20 cellular contexts compared by ENCODE assay signal in the genomic region with DNA sequence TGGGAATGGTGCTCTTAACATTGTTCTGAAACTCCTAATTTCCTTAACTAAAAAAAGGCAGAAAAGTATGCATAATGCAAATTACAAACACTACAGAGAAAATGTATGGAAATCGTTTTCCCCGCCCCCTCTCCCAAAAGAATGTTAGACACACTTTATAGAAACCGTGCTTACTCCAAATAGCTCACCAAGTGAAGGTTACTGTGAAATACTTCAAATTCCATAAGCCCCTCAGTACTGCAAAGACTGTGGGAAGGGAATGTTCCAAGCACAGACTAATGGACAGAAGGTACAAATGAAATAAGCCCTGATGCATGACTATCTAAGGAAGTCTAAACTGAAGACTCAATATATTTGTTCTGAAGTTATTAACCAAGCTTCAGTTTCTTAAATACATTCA. TPM values are rescaled to one million over a fixed set of nuclear protein-coding genes. Genes with fewer than 3 reads are reported as not detected.
DNase-seq lines count a peak whose midpoint lies in the region; ATAC-seq, FAIRE-seq and TF ChIP-seq lines count a peak whose summit lies in the region.
"Had no signal": no experiment of that assay in that cellular context is flagged by ENCODE, and none has a peak within 500 bp of the region (broad histone marks: within the 10 kb centered on the region; RNA-seq: fewer than 3 reads in every experiment).

No MANE protein-coding gene starts in this region.

- DNase-seq in HAP-1 (ENCODE audit: low spot score in 2 of 2) (peak; percentile 75 to 84), astrocyte (ENCODE audit: low read depth) (peak; percentile 56), renal cortical epithelial cell (ENCODE audit: low read depth) (peak; percentile 65), ureter (ENCODE audit: low spot score) (no peak), superior temporal gyrus (ENCODE audit: extremely low spot score) (no peak), DMS 273 (lab: John Stamatoyannopoulos, UW; ENCODE audit: unreplicated experiment) (no peak)
- no peak for DNase-seq in stimulated activated naive CD8-positive, alpha-beta T cell treated with anti-CD3 and anti-CD28 coated beads, Interleukin-15, amount 100 ng/mL, for 72 hours
- DNase-seq: activated B cell treated with CpG ODN at 0.5 μM for 24 hours; left ventricle myocardium inferior; NCI-H1417 treated with DMSO at 0.1 percent for 48 hours; NCI-H2171; OCI-M1; stimulated activated CD4-positive, alpha-beta T cell treated with anti-CD3 and anti-CD28 coated beads, Interleukin-2, amount 100 ng/mL, for 48 hours; trophoblast cell had no signal

- no peaks in the 10 kb centered on the region for H3K27me3 ChIP-seq in HAP-1 (ENCODE audit: low read depth)
- no peaks in the 10 kb centered on the region for H3K27me3 ChIP-seq in astrocyte (ENCODE audit: insufficient read depth, low read length)
- no peaks in the 10 kb centered on the region for H3K27me3 ChIP-seq in iPS-20b (ENCODE audit: insufficient read depth, low read length)
- H3K27me3 ChIP-seq: SJSA1 had no signal

- H3K4me3 ChIP-seq in HAP-1 (no peak overlapping the region), astrocyte (ENCODE audit: insufficient read depth, low read depth, low read length) (no peak overlapping the region), iPS-20b (ENCODE audit: low read length) (peak overlapping the region; percentile 9; the same call in 1 of the 2 replicates)
- H3K4me3 ChIP-seq: left ventricle myocardium inferior, SJSA1, skin epidermis had no signal

- no peaks in the 10 kb centered on the region for H3K27me3 Mint-ChIP-seq in astrocyte (ENCODE audit: low read depth, unreplicated experiment)
- H3K27me3 Mint-ChIP-seq in stimulated activated naive CD8-positive, alpha-beta T cell treated with anti-CD3 and anti-CD28 coated beads, Interleukin-15, amount 100 ng/mL, for 72 hours = no peaks in the 10 kb centered on the region
- H3K27me3 Mint-ChIP-seq: activated B cell treated with CpG ODN at 0.5 μM for 24 hours; stimulated activated naive CD8-positive, alpha-beta T cell treated with anti-CD3 and anti-CD28 coated beads, Interleukin-15, Interleukin-2, amounts not matched to agents 100 ng/mL and 50 ng/mL, for 24 hours had no signal

- FAIRE-seq in astrocyte (lab: Jason Lieb, UNC) = no peak
- FAIRE-seq: GM18507 had no signal

- peak overlapping the region; percentile 12 for H3K4me2 ChIP-seq in astrocyte (ENCODE audit: low read length)

- H3K4me1 ChIP-seq in HAP-1 = peaks cover 32% of the 10 kb centered on the region
- peaks cover 3% of the 10 kb centered on the region for H3K4me1 ChIP-seq in astrocyte (ENCODE audit: insufficient read depth, low read length)
- peaks cover 21% of the 10 kb centered on the region for H3K4me1 ChIP-seq in iPS-20b (ENCODE audit: insufficient read depth, low read length)

- H3K4me1 Mint-ChIP-seq in astrocyte (ENCODE audit: low read depth, unreplicated experiment) = peaks cover 29% of the 10 kb centered on the region
- H3K4me1 Mint-ChIP-seq in stimulated activated naive CD8-positive, alpha-beta T cell treated with anti-CD3 and anti-CD28 coated beads, Interleukin-15, amount 100 ng/mL, for 72 hours = peaks cover 43% of the 10 kb centered on the region

- no peak overlapping the region for H2AFZ ChIP-seq in astrocyte (ENCODE audit: low read depth, low read length)

- peak overlapping the region; percentile 89 for H3K27ac Mint-ChIP-seq in astrocyte (ENCODE audit: unreplicated experiment)
- H3K27ac Mint-ChIP-seq in stimulated activated naive CD8-positive, alpha-beta T cell treated with anti-CD3 and anti-CD28 coated beads, Interleukin-15, amount 100 ng/mL, for 72 hours = no peak overlapping the region
- H3K27ac Mint-ChIP-seq: activated B cell treated with CpG ODN at 0.5 μM for 24 hours; activated naive CD4-positive, alpha-beta T cell treated with anti-CD3 and anti-CD28 coated beads, Interleukin-2, amount 50 U/mL, for 72 hours; stimulated activated naive CD8-positive, alpha-beta T cell treated with anti-CD3 and anti-CD28 coated beads, Interleukin-15, Interleukin-2, amounts not matched to agents 100 ng/mL and 50 ng/mL, for 24 hours had no signal

- H3K36me3 ChIP-seq in HAP-1 (replicated peaks) (peaks cover 8% of the 10 kb centered on the region), astrocyte (ENCODE audit: insufficient read depth, low read length) (no peaks in the 10 kb centered on the region), iPS-20b (ENCODE audit: insufficient read depth, low read depth, low read length) (no peaks in the 10 kb centered on the region)
- H3K36me3 ChIP-seq: left ventricle myocardium inferior, SJSA1 had no signal

- no peak for TF ChIP-seq CTCF in astrocyte (IDR thresholded peaks at IDR 0.05; ENCODE audit: insufficient read depth, low read depth, low read length)

- ATAC-seq in stimulated activated naive CD8-positive, alpha-beta T cell treated with anti-CD3 and anti-CD28 coated beads, Interleukin-15, amount 100 ng/mL, for 72 hours = no peak
- ATAC-seq: activated naive CD4-positive, alpha-beta T cell treated with anti-CD3 and anti-CD28 coated beads, Interleukin-2, amount 50 U/mL, for 72 hours had no signal

- no peak overlapping the region for H3K9ac ChIP-seq in astrocyte (ENCODE audit: low read length)
- H3K9ac ChIP-seq in iPS-20b (ENCODE audit: low read depth, low read length) = no peak overlapping the region

- H3K79me2 ChIP-seq in astrocyte (ENCODE audit: insufficient read depth, low read length) = peaks cover 89% of the 10 kb centered on the region

- H3K36me3 Mint-ChIP-seq in astrocyte (ENCODE audit: low read depth, unreplicated experiment) = peaks cover 4% of the 10 kb centered on the region

- H3K4me3 Mint-ChIP-seq in astrocyte (ENCODE audit: unreplicated experiment) = no peak overlapping the region
- no peak overlapping the region for H3K4me3 Mint-ChIP-seq in stimulated activated naive CD8-positive, alpha-beta T cell treated with anti-CD3 and anti-CD28 coated beads, Interleukin-15, amount 100 ng/mL, for 72 hours
- H3K4me3 Mint-ChIP-seq: activated B cell treated with CpG ODN at 0.5 μM for 24 hours; stimulated activated naive CD8-positive, alpha-beta T cell treated with anti-CD3 and anti-CD28 coated beads, Interleukin-15, Interleukin-2, amounts not matched to agents 100 ng/mL and 50 ng/mL, for 24 hours had no signal

- no peaks in the 10 kb centered on the region for H3K9me3 Mint-ChIP-seq in astrocyte (ENCODE audit: unreplicated experiment)
- H3K9me3 Mint-ChIP-seq in stimulated activated naive CD8-positive, alpha-beta T cell treated with anti-CD3 and anti-CD28 coated beads, Interleukin-15, amount 100 ng/mL, for 72 hours = no peaks in the 10 kb centered on the region
- H3K9me3 Mint-ChIP-seq: activated B cell treated with CpG ODN at 0.5 μM for 24 hours; activated naive CD4-positive, alpha-beta T cell treated with anti-CD3 and anti-CD28 coated beads, Interleukin-2, amount 50 U/mL, for 72 hours; stimulated activated naive CD8-positive, alpha-beta T cell treated with anti-CD3 and anti-CD28 coated beads, Interleukin-15, Interleukin-2, amounts not matched to agents 100 ng/mL and 50 ng/mL, for 24 hours had no signal

- no peaks in the 10 kb centered on the region for H3K9me3 ChIP-seq in HAP-1
- no peaks in the 10 kb centered on the region for H3K9me3 ChIP-seq in astrocyte (ENCODE audit: insufficient read depth, low read depth, low read length)
- no peaks in the 10 kb centered on the region for H3K9me3 ChIP-seq in iPS-20b (ENCODE audit: insufficient read depth, low read depth, low read length)
- H3K9me3 ChIP-seq: left ventricle myocardium inferior, SJSA1 had no signal

- H3K27ac ChIP-seq in astrocyte (ENCODE audit: low read depth, low read length) (no peak overlapping the region), iPS-20b (ENCODE audit: low read length) (peak overlapping the region; percentile 40)
- H3K27ac ChIP-seq: left ventricle myocardium inferior, SJSA1, skin epidermis had no signal

- H4K20me1 ChIP-seq in astrocyte (ENCODE audit: insufficient read depth, low read length) = peaks cover 54% of the 10 kb centered on the region

- in situ Hi-C loops in HAP-1 (cut with MboI; ENCODE audit: low sequenced_read_pairs) = no loop called here

RNA-seq across cellular contexts. Expression of gene MAPKAP1, which starts 12.5 kb away (rescaled TPM):
- total RNA-seq in astrocyte (109 and 110 TPM in 2 replicates), renal cortical epithelial cell (76.4 and 84.3 TPM in 2 replicates), ureter (80.0 TPM)

RNA-seq across cellular contexts. Expression of gene PBX3, which starts 52.7 kb away (rescaled TPM):
- total RNA-seq in astrocyte (39.0 and 51.2 TPM in 2 replicates), renal cortical epithelial cell (9.9 and 15.5 TPM in 2 replicates), ureter (48.3 TPM)

Comparison
In these comparisons a context has a peak if more than half of its experiments do, and no peak if none do; other contexts are left out.
1. DNase-seq: peak in HAP-1 (2 of 2), astrocyte (single experiment) and renal cortical epithelial cell (single experiment); none in stimulated activated naive CD8-positive, alpha-beta T cell treated with anti-CD3 and anti-CD28 coated beads, Interleukin-15, amount 100 ng/mL, for 72 hours (0 of 2), ureter (single experiment), superior temporal gyrus (single experiment) and DMS 273 (single experiment).